In genomic region chr17:64940055-64940454, GRCh38 we compare ENCODE assay signal across 28 cellular contexts.
"Had no signal": no experiment of that assay in that cellular context is flagged by ENCODE, and none has a peak within 500 bp of the region (broad histone marks: within the 10 kb centered on the region; RNA-seq: fewer than 3 reads in every experiment).

No MANE protein-coding gene starts in this region.

- H3K27ac ChIP-seq: ascending aorta, WERI-Rb-1 had no signal

- H3K9me3 ChIP-seq: ascending aorta had no signal

- ATAC-seq: activated CD8-positive, alpha-beta T cell treated with anti-CD3 and anti-CD28 coated beads, Interleukin-2, amount 10 ng/mL, durations not matched to agents 7 days and 5 days; K562 had no signal

- H3K27me3 ChIP-seq: ascending aorta had no signal

- H3K4me3 ChIP-seq: ascending aorta, K562 had no signal

- H3K9me3 Mint-ChIP-seq: activated naive CD4-positive, alpha-beta T cell treated with anti-CD3 and anti-CD28 coated beads, Interleukin-2, amount 50 U/mL, for 24 hours; activated naive CD8-positive, alpha-beta T cell treated with anti-CD3 and anti-CD28 coated beads, Interleukin-2, amount 10 ng/mL, durations not matched to agents 7 days and 5 days; activated T-cell treated with anti-CD3 and anti-CD28 coated beads, Interleukin-2, amount 50 U/mL, for 24 hours; activated T-helper 2 cell treated with anti-CD3 and anti-CD28 coated beads, Interferon-gamma antibody, Interleukin-2, Interleukin-4, amounts not matched to agents 10 μg/mL and 5 μg/mL and 100 μg/mL, durations not matched to agents 14 hours and 24 hours and 36 hours had no signal

- H3K4me1 ChIP-seq: ascending aorta had no signal

- H3K36me3 ChIP-seq: ascending aorta, WERI-Rb-1 had no signal

- H3K36me3 Mint-ChIP-seq: activated naive CD4-positive, alpha-beta T cell treated with anti-CD3 and anti-CD28 coated beads, Interleukin-2, amount 50 U/mL, for 24 hours; activated naive CD8-positive, alpha-beta T cell treated with anti-CD3 and anti-CD28 coated beads, Interleukin-2, amount 10 ng/mL, durations not matched to agents 7 days and 5 days had no signal

- H3K4me3 Mint-ChIP-seq: activated CD8-positive, alpha-beta T cell treated with anti-CD3 and anti-CD28 coated beads, Interleukin-2, amount 10 ng/mL, durations not matched to agents 7 days and 5 days; activated naive CD4-positive, alpha-beta T cell treated with anti-CD3 and anti-CD28 coated beads, Interleukin-2, amount 50 U/mL, for 24 hours; activated naive CD8-positive, alpha-beta T cell treated with anti-CD3 and anti-CD28 coated beads, Interleukin-2, amount 10 ng/mL, durations not matched to agents 7 days and 5 days; activated T-cell treated with anti-CD3 and anti-CD28 coated beads, Interleukin-2, amount 50 U/mL, for 24 hours had no signal

- H3K27ac Mint-ChIP-seq: activated CD8-positive, alpha-beta T cell treated with anti-CD3 and anti-CD28 coated beads, Interleukin-2, amount 10 ng/mL, durations not matched to agents 7 days and 5 days; activated naive CD4-positive, alpha-beta T cell treated with anti-CD3 and anti-CD28 coated beads, Interleukin-2, amount 50 U/mL, for 24 hours; activated naive CD8-positive, alpha-beta T cell treated with anti-CD3 and anti-CD28 coated beads, Interleukin-2, amount 10 ng/mL, durations not matched to agents 7 days and 5 days; activated T-cell treated with anti-CD3 and anti-CD28 coated beads, Interleukin-2, amount 50 U/mL, for 24 hours; activated T-helper 2 cell treated with anti-CD3 and anti-CD28 coated beads, Interferon-gamma antibody, Interleukin-2, Interleukin-4, amounts not matched to agents 10 μg/mL and 5 μg/mL and 100 μg/mL, durations not matched to agents 14 hours and 24 hours and 36 hours had no signal

- H3K27me3 Mint-ChIP-seq: activated naive CD4-positive, alpha-beta T cell treated with anti-CD3 and anti-CD28 coated beads, Interleukin-2, amount 50 U/mL, for 24 hours; activated T-cell treated with anti-CD3 and anti-CD28 coated beads, Interleukin-2, amount 50 U/mL, for 24 hours had no signal

- DNase-seq: activated CD4-positive, alpha-beta T cell treated with anti-CD3 and anti-CD28 coated beads for 1 hour; activated CD4-positive, alpha-beta T cell treated with anti-CD3 and anti-CD28 coated beads for 48 hours; activated CD4-positive, alpha-beta T cell treated with anti-CD3 and anti-CD28 coated beads, Interleukin-2, amount 50 U/mL, for 48 hours; activated CD4-positive, CD25-positive, alpha-beta regulatory T cell; activated CD8-positive, alpha-beta T cell treated with anti-CD3 and anti-CD28 coated beads, Interleukin-2, amount 10 ng/mL, durations not matched to agents 7 days and 5 days; activated gamma-delta T cell; activated naive CD4-positive, alpha-beta T cell treated with Interleukin-2 at 50 U/mL for 16 hours; activated naive CD8-positive, alpha-beta T cell treated with anti-CD3 and anti-CD28 coated beads, Interleukin-2, amount 10 ng/mL, durations not matched to agents 7 days and 5 days; activated T-cell treated with anti-CD3 and anti-CD28 coated beads, Interleukin-2, amount 50 U/mL, for 24 hours; amygdala; caudate nucleus; NCI-H1092 treated with DMSO at 0.1 percent for 48 hours; NCI-H1417; NCI-H146; NCI-H187 treated with DMSO at 0.1 percent for 48 hours; NCI-H2081; NCI-H226; NCI-H446 treated with DMSO at 0.1 percent for 48 hours; Right ventricle myocardium superior; SW 1271; T-helper 1 cell; T-helper 2 cell; T-helper 9 cell; WERI-Rb-1 had no signal
